1 cellular context compared by ENCODE assay signal in genomic region chr10:131860806-131861440, GRCh38.
TF ChIP-seq lines count a peak whose summit lies in the region.

No MANE protein-coding gene starts in this region.

TF ChIP-seq in WTC11, 78 proteins besides CTCF, POLR2A, EP300 and RAD21 (continued from another document):
- TF ChIP-seq NFYB (CRISPR knock-in tag; conservative IDR thresholded peaks at IDR 0.05; ENCODE audit: low read depth) (no peak), ATF1 (CRISPR knock-in tag; IDR thresholded peaks at IDR 0.05) (no peak), TP53 (CRISPR knock-in tag; IDR thresholded peaks at IDR 0.05) (no peak), JUN (CRISPR knock-in tag; IDR thresholded peaks at IDR 0.05) (no peak), ERG (CRISPR knock-in tag; IDR thresholded peaks at IDR 0.05) (no peak), TEAD1 (CRISPR knock-in tag; IDR thresholded peaks at IDR 0.05) (no peak), RELA (CRISPR knock-in tag; IDR thresholded peaks at IDR 0.05; ENCODE audit: borderline replicate concordance) (no peak), PRRX2 (CRISPR knock-in tag; IDR thresholded peaks at IDR 0.05) (no peak), ZNF396 (CRISPR knock-in tag; IDR thresholded peaks at IDR 0.05; ENCODE audit: borderline replicate concordance) (no peak), ZNF423 (CRISPR knock-in tag; IDR thresholded peaks at IDR 0.05) (no peak), SMAD4 (CRISPR knock-in tag; IDR thresholded peaks at IDR 0.05) (no peak)
TF ChIP-seq in WTC11: peak in this region for 0.
